ENCODE assay signal across 1 cellular context in genomic region chr1:27097484-27097917, GRCh38.
TF ChIP-seq lines count a peak whose summit lies in the region.

No MANE protein-coding gene starts in this region.

TF ChIP-seq in HEK293, 187 proteins besides CTCF, POLR2A, EP300 and RAD21 (continued from another document):
- TF ChIP-seq KLF10 (tag by site-specific recombination; IDR thresholded peaks at IDR 0.05) (peak; percentile 57; the same call in 1 of the 2 replicates), SP7 (tag by site-specific recombination; IDR thresholded peaks at IDR 0.05) (peak; percentile 55; the same call in 1 of the 2 replicates), ZSCAN4 (tag by site-specific recombination; IDR thresholded peaks at IDR 0.05) (no peak), ZNF600 (tag by site-specific recombination; IDR thresholded peaks at IDR 0.05) (peak; percentile 34), ZBTB26 (tag by site-specific recombination; optimal IDR thresholded peaks at IDR 0.05) (peak; percentile 19), ZSCAN16 (tag by site-specific recombination; IDR thresholded peaks at IDR 0.05) (no peak), ZBTB48 (tag by site-specific recombination; IDR thresholded peaks at IDR 0.05) (no peak), ZNF2 (tag by site-specific recombination; IDR thresholded peaks at IDR 0.05) (peak; percentile 84; the same call in 1 of the 2 replicates)
